ENCODE assay signal across 1 cellular context in genomic region chr1:151457911-151458882, GRCh38.
TF ChIP-seq lines count a peak whose summit lies in the region.

No MANE protein-coding gene starts in this region.

TF ChIP-seq in HEK293, 187 proteins besides CTCF, POLR2A, EP300 and RAD21 (continued from another document and continues in another):
- TF ChIP-seq ZNF280D (tag by site-specific recombination; IDR thresholded peaks at IDR 0.05), result no peak
- no peak for TF ChIP-seq ATF2 (tag by site-specific recombination; IDR thresholded peaks at IDR 0.05; ENCODE audit: low read depth)
- 0 out of 2 replicates have a peak, but pooled peaks have one; percentile 47 for TF ChIP-seq ZNF391 (tag by site-specific recombination; IDR thresholded peaks at IDR 0.05; ENCODE audit: borderline replicate concordance, low read depth)
- peak; percentile 89 for TF ChIP-seq SP3 (tag by site-specific recombination; IDR thresholded peaks at IDR 0.05)
- peak; percentile 74 for TF ChIP-seq ZNF629 (tag by site-specific recombination; IDR thresholded peaks at IDR 0.05)
- no peak for TF ChIP-seq SETDB1 (IDR thresholded peaks at IDR 0.05; ENCODE audit: insufficient read length, low read length)
- TF ChIP-seq PBX3 (CRISPR knock-in tag; IDR thresholded peaks at IDR 0.05), result no peak
- TF ChIP-seq ZNF791 (tag by site-specific recombination; IDR thresholded peaks at IDR 0.05), result no peak
- no peak; the same call in none of the 2 replicates for TF ChIP-seq KLF1 (tag by site-specific recombination; IDR thresholded peaks at IDR 0.05)
- TF ChIP-seq ZNF202 (tag by site-specific recombination; IDR thresholded peaks at IDR 0.05; ENCODE audit: borderline replicate concordance), result no peak
- TF ChIP-seq ZNF580 (tag by site-specific recombination; IDR thresholded peaks at IDR 0.05), result peak; percentile 43; the same call in 1 of the 2 replicates
- TF ChIP-seq ZNF777 (tag by site-specific recombination; IDR thresholded peaks at IDR 0.05; ENCODE audit: borderline replicate concordance), result no peak
- peak; percentile 57 for TF ChIP-seq ZNF843 (tag by site-specific recombination; IDR thresholded peaks at IDR 0.05)
- TF ChIP-seq ZNF664 (tag by site-specific recombination; IDR thresholded peaks at IDR 0.05), result no peak; the same call in 1 of the 2 replicates
- no peak for TF ChIP-seq FEZF1 (tag by site-specific recombination; IDR thresholded peaks at IDR 0.05)
- no peak for TF ChIP-seq ZNF792 (tag by site-specific recombination; IDR thresholded peaks at IDR 0.05)
- TF ChIP-seq KLF7 (tag by site-specific recombination; IDR thresholded peaks at IDR 0.05; ENCODE audit: borderline replicate concordance), result peak; percentile 88
- no peak for TF ChIP-seq ZNF747 (tag by site-specific recombination; IDR thresholded peaks at IDR 0.05)
- 0 out of 2 replicates have a peak, but pooled peaks have one; percentile 29 for TF ChIP-seq PRDM4 (tag by site-specific recombination; IDR thresholded peaks at IDR 0.05)
- no peak for TF ChIP-seq ZNF529 (tag by site-specific recombination; IDR thresholded peaks at IDR 0.05; ENCODE audit: insufficient replicate concordance)
- TF ChIP-seq ZSCAN30 (tag by site-specific recombination; IDR thresholded peaks at IDR 0.05), result peak; percentile 35; the same call in 1 of the 2 replicates
- TF ChIP-seq ZNF544 (tag by site-specific recombination; IDR thresholded peaks at IDR 0.05), result no peak
- TF ChIP-seq ZBTB7A (tag by site-specific recombination; IDR thresholded peaks at IDR 0.05; ENCODE audit: low read depth), result 0 out of 2 replicates have a peak, but pooled peaks have one; percentile 58
- TF ChIP-seq GLI2 (tag by site-specific recombination; IDR thresholded peaks at IDR 0.05; ENCODE audit: borderline replicate concordance, low read depth), result no peak
- TF ChIP-seq ZNF549 (tag by site-specific recombination; IDR thresholded peaks at IDR 0.05), result no peak
- peak; percentile 91 for TF ChIP-seq PATZ1 (tag by site-specific recombination; IDR thresholded peaks at IDR 0.05)
- no peak for TF ChIP-seq ZNF423 (tag by site-specific recombination; IDR thresholded peaks at IDR 0.05)
- TF ChIP-seq PRDM1 (tag by site-specific recombination; IDR thresholded peaks at IDR 0.05), result no peak
- no peak for TF ChIP-seq RBAK (tag by site-specific recombination; IDR thresholded peaks at IDR 0.05)
- TF ChIP-seq ZNF366 (tag by site-specific recombination; conservative IDR thresholded peaks at IDR 0.05), result peak; percentile 68
- no peak for TF ChIP-seq ZFP41 (tag by site-specific recombination; IDR thresholded peaks at IDR 0.05; ENCODE audit: borderline replicate concordance)
- peak; percentile 47; the same call in 1 of the 2 replicates for TF ChIP-seq GLIS2 (tag by site-specific recombination; IDR thresholded peaks at IDR 0.05)
- no peak for TF ChIP-seq HOXD13 (CRISPR knock-in tag; IDR thresholded peaks at IDR 0.05; ENCODE audit: borderline replicate concordance)
- TF ChIP-seq ZNF692 (tag by site-specific recombination; IDR thresholded peaks at IDR 0.05), result peak; percentile 73
- TF ChIP-seq KLF17 (tag by site-specific recombination; IDR thresholded peaks at IDR 0.05), result peak; percentile 77
- TF ChIP-seq ZNF654 (tag by site-specific recombination; IDR thresholded peaks at IDR 0.05; ENCODE audit: low read depth), result no peak
- TF ChIP-seq ZBTB20 (tag by site-specific recombination; IDR thresholded peaks at IDR 0.05), result no peak
- no peak for TF ChIP-seq ZSCAN4 (tag by site-specific recombination; IDR thresholded peaks at IDR 0.05)
- TF ChIP-seq ZNF19 (tag by site-specific recombination; IDR thresholded peaks at IDR 0.05; ENCODE audit: low read depth), result no peak
- TF ChIP-seq MYNN (tag by site-specific recombination; IDR thresholded peaks at IDR 0.05; ENCODE audit: borderline replicate concordance), result no peak
- TF ChIP-seq ZNF274 (IDR thresholded peaks at IDR 0.05; ENCODE audit: low read length), result no peak
- no peak for TF ChIP-seq ZNF274 (tag by site-specific recombination; IDR thresholded peaks at IDR 0.05; ENCODE audit: borderline replicate concordance)
- TF ChIP-seq ZNF548 (tag by site-specific recombination; IDR thresholded peaks at IDR 0.05), result no peak
- no peak for TF ChIP-seq ZNF707 (tag by site-specific recombination; IDR thresholded peaks at IDR 0.05)
- no peak for TF ChIP-seq ZNF121 (tag by site-specific recombination; IDR thresholded peaks at IDR 0.05)
- TF ChIP-seq ZNF169 (tag by site-specific recombination; IDR thresholded peaks at IDR 0.05), result no peak
- no peak for TF ChIP-seq ZNF433 (tag by site-specific recombination; IDR thresholded peaks at IDR 0.05; ENCODE audit: low read depth)
- TF ChIP-seq ZNF350 (tag by site-specific recombination; IDR thresholded peaks at IDR 0.05), result no peak
- TF ChIP-seq GLI4 (tag by site-specific recombination; IDR thresholded peaks at IDR 0.05), result no peak
- TF ChIP-seq ZNF362 (tag by site-specific recombination; IDR thresholded peaks at IDR 0.05), result no peak
- no peak for TF ChIP-seq ZNF302 (tag by site-specific recombination; IDR thresholded peaks at IDR 0.05; ENCODE audit: low read depth)
- TF ChIP-seq ZNF426 (tag by site-specific recombination; IDR thresholded peaks at IDR 0.05), result no peak
- TF ChIP-seq ZNF138 (tag by site-specific recombination; IDR thresholded peaks at IDR 0.05; ENCODE audit: borderline replicate concordance), result no peak
- peak; percentile 87 for TF ChIP-seq ZXDB (tag by site-specific recombination; IDR thresholded peaks at IDR 0.05)
- TF ChIP-seq ZNF133 (tag by site-specific recombination; IDR thresholded peaks at IDR 0.05), result no peak
